In genomic region chr19:17555929-17556813, GRCh38 we compare ENCODE assay signal across 1 cellular context.
TF ChIP-seq lines count a peak whose summit lies in the region.

No MANE protein-coding gene starts in this region.

TF ChIP-seq in HepG2, 621 proteins besides CTCF, POLR2A, EP300 and RAD21 (continued from another document and continues in another):
- no peak for TF ChIP-seq ZBTB20 (CRISPR knock-in tag; IDR thresholded peaks at IDR 0.05; ENCODE audit: borderline replicate concordance, low read depth)
- TF ChIP-seq, protein P1, sequence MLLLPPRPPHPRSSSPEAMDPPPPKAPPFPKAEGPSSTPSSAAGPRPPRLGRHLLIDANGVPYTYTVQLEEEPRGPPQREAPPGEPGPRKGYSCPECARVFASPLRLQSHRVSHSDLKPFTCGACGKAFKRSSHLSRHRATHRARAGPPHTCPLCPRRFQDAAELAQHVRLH (CRISPR knock-in tag; IDR thresholded peaks at IDR 0.05; ENCODE audit: borderline replicate concordance, low read depth) = no peak; the same call in 1 of the 2 replicates
- no peak for TF ChIP-seq NFE2L1 (CRISPR knock-in tag; IDR thresholded peaks at IDR 0.05; ENCODE audit: borderline replicate concordance)
- TF ChIP-seq ZNF572 (CRISPR knock-in tag; IDR thresholded peaks at IDR 0.05) = no peak
- no peak for TF ChIP-seq CREM (IDR thresholded peaks at IDR 0.05)
- no peak for TF ChIP-seq CREM (CRISPR knock-in tag; IDR thresholded peaks at IDR 0.05)
- TF ChIP-seq RERE (CRISPR knock-in tag; IDR thresholded peaks at IDR 0.05; ENCODE audit: low read depth) = no peak
- no peak for TF ChIP-seq THYN1 (CRISPR knock-in tag; IDR thresholded peaks at IDR 0.05; ENCODE audit: borderline replicate concordance, low read depth)
- TF ChIP-seq NFATC3 (CRISPR knock-in tag; IDR thresholded peaks at IDR 0.05) = peak; percentile 67; the same call in 1 of the 2 replicates
- TF ChIP-seq, protein P2, sequence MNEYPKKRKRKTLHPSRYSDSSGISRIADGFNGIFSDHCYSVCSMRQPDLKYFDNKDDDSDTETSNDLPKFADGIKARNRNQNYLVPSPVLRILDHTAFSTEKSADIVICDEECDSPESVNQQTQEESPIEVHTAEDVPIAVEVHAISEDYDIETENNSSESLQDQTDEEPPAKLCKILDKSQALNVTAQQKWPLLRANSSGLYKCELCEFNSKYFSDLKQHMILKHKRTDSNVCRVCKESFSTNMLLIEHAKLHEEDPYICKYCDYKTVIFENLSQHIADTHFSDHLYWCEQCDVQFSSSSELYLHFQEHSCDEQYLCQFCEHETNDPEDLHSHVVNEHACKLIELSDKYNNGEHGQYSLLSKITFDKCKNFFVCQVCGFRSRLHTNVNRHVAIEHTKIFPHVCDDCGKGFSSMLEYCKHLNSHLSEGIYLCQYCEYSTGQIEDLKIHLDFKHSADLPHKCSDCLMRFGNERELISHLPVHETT (CRISPR knock-in tag; conservative IDR thresholded peaks at IDR 0.05) = no peak
- no peak for TF ChIP-seq ZNF24 (IDR thresholded peaks at IDR 0.05)
- TF ChIP-seq TSC22D2 (CRISPR knock-in tag; IDR thresholded peaks at IDR 0.05; ENCODE audit: borderline replicate concordance) = no peak
- no peak for TF ChIP-seq MTA3 (CRISPR knock-in tag; IDR thresholded peaks at IDR 0.05)
- TF ChIP-seq ZNF569 (CRISPR knock-in tag; IDR thresholded peaks at IDR 0.05; ENCODE audit: borderline replicate concordance) = no peak
- no peak for TF ChIP-seq ZNF646 (CRISPR knock-in tag; IDR thresholded peaks at IDR 0.05)
- TF ChIP-seq ZNF878 (CRISPR knock-in tag; IDR thresholded peaks at IDR 0.05) = no peak
- no peak; the same call in 1 of the 2 replicates for TF ChIP-seq ZNF329 (CRISPR knock-in tag; IDR thresholded peaks at IDR 0.05; ENCODE audit: low read depth)
- 0 out of 2 replicates have a peak, but pooled peaks have one; percentile 15 for TF ChIP-seq ZNF547 (CRISPR knock-in tag; IDR thresholded peaks at IDR 0.05)
- no peak for TF ChIP-seq CBX1 (IDR thresholded peaks at IDR 0.05; ENCODE audit: low read depth)
- TF ChIP-seq, protein P3, sequence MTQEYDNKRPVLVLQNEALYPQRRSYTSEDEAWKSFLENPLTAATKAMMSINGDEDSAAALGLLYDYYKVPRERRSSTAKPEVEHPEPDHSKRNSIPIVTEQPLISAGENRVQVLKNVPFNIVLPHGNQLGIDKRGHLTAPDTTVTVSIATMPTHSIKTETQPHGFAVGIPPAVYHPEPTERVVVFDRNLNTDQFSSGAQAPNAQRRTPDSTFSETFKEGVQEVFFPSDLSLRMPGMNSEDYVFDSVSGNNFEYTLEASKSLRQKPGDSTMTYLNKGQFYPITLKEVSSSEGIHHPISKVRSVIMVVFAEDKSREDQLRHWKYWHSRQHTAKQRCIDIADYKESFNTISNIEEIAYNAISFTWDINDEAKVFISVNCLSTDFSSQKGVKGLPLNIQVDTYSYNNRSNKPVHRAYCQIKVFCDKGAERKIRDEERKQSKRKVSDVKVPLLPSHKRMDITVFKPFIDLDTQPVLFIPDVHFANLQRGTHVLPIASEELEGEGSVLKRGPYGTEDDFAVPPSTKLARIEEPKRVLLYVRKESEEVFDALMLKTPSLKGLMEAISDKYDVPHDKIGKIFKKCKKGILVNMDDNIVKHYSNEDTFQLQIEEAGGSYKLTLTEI (CRISPR knock-in tag; conservative IDR thresholded peaks at IDR 0.05) = no peak
- no peak for TF ChIP-seq ZNF431 (CRISPR knock-in tag; IDR thresholded peaks at IDR 0.05; ENCODE audit: borderline replicate concordance, low read depth)
- TF ChIP-seq CREBL2 (CRISPR knock-in tag; IDR thresholded peaks at IDR 0.05; ENCODE audit: borderline replicate concordance) = peak; percentile 56; the same call in 1 of the 2 replicates
- no peak for TF ChIP-seq AKAP8 (CRISPR knock-in tag; IDR thresholded peaks at IDR 0.05)
- no peak for TF ChIP-seq ZFP62 (CRISPR knock-in tag; IDR thresholded peaks at IDR 0.05)
- no peak for TF ChIP-seq ZNF44 (CRISPR knock-in tag; IDR thresholded peaks at IDR 0.05)
- TF ChIP-seq, protein P4, sequence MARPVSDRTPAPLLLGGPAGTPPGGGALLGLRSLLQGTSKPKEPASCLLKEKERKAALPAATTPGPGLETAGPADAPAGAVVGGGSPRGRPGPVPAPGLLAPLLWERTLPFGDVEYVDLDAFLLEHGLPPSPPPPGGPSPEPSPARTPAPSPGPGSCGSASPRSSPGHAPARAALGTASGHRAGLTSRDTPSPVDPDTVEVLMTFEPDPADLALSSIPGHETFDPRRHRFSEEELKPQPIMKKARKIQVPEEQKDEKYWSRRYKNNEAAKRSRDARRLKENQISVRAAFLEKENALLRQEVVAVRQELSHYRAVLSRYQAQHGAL (CRISPR knock-in tag; IDR thresholded peaks at IDR 0.05; ENCODE audit: not compliant biosample characterization) = no peak
- no peak for TF ChIP-seq ZNF589 (CRISPR knock-in tag; conservative IDR thresholded peaks at IDR 0.05)
- TF ChIP-seq FOXP1 (IDR thresholded peaks at IDR 0.05) = no peak
- TF ChIP-seq FOXP1 (CRISPR knock-in tag; IDR thresholded peaks at IDR 0.05) = no peak
- TF ChIP-seq ZNF543 (CRISPR knock-in tag; IDR thresholded peaks at IDR 0.05) = no peak
- TF ChIP-seq ZNF367 (CRISPR knock-in tag; IDR thresholded peaks at IDR 0.05; ENCODE audit: borderline replicate concordance) = no peak
- TF ChIP-seq STAT5B (CRISPR knock-in tag; IDR thresholded peaks at IDR 0.05) = no peak
- TF ChIP-seq, protein P5, sequence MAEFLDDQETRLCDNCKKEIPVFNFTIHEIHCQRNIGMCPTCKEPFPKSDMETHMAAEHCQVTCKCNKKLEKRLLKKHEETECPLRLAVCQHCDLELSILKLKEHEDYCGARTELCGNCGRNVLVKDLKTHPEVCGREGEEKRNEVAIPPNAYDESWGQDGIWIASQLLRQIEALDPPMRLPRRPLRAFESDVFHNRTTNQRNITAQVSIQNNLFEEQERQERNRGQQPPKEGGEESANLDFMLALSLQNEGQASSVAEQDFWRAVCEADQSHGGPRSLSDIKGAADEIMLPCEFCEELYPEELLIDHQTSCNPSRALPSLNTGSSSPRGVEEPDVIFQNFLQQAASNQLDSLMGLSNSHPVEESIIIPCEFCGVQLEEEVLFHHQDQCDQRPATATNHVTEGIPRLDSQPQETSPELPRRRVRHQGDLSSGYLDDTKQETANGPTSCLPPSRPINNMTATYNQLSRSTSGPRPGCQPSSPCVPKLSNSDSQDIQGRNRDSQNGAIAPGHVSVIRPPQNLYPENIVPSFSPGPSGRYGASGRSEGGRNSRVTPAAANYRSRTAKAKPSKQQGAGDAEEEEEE (CRISPR knock-in tag; IDR thresholded peaks at IDR 0.05; ENCODE audit: borderline replicate concordance) = no peak
- TF ChIP-seq BRD4 (CRISPR knock-in tag; IDR thresholded peaks at IDR 0.05) = no peak
- TF ChIP-seq ZNF777 (CRISPR knock-in tag; IDR thresholded peaks at IDR 0.05) = no peak
- TF ChIP-seq BORCS8-MEF2B (CRISPR knock-in tag; IDR thresholded peaks at IDR 0.05) = no peak
- no peak for TF ChIP-seq KDM4B (CRISPR knock-in tag; IDR thresholded peaks at IDR 0.05)
- TF ChIP-seq AFF4 (CRISPR knock-in tag; IDR thresholded peaks at IDR 0.05) = no peak
- peak; percentile 52; the same call in 1 of the 2 replicates for TF ChIP-seq SAP130 (CRISPR knock-in tag; IDR thresholded peaks at IDR 0.05; ENCODE audit: low read depth)
- TF ChIP-seq ZNF564 (CRISPR knock-in tag; IDR thresholded peaks at IDR 0.05) = 0 out of 2 replicates have a peak, but pooled peaks have one; percentile 45
- TF ChIP-seq SRSF9 (IDR thresholded peaks at IDR 0.05; ENCODE audit: borderline replicate concordance, insufficient read depth, low read depth, low read length, poor library complexity, severe bottlenecking) = no peak
- no peak for TF ChIP-seq TRIM24 (CRISPR knock-in tag; IDR thresholded peaks at IDR 0.05)
